Comparison of ENCODE assay signal across 33 cellular contexts in genomic region chr10:18073314-18073713, GRCh38.
DNase-seq lines count a peak whose midpoint lies in the region; ATAC-seq and TF ChIP-seq lines count a peak whose summit lies in the region.
"Had no signal": no experiment of that assay in that cellular context is flagged by ENCODE, and none has a peak within 500 bp of the region (broad histone marks: within the 10 kb centered on the region; RNA-seq: fewer than 3 reads in every experiment).

No MANE protein-coding gene starts in this region.

- BruUV-seq in A673 (replicated peaks; lab: Mats Ljungman, UMichigan) = no TSS peak

- peak in 1 of 2 donors; percentile 59 for DNase-seq in cardiac muscle cell (ENCODE audit: low read depth in 1 of 2, low spot score in 1 of 2)
- no peak for DNase-seq in Right ventricle myocardium inferior (ENCODE audit: missing footprints)
- DNase-seq in left ventricle myocardium superior = no peak
- no peak for DNase-seq in Right ventricle myocardium superior
- DNase-seq in stimulated activated naive B cell treated with anti-CD40 and anti-IgM and Interleukin-4, amounts not matched to agents 10 μg/mL and 1 μg/mL and 100 μg/mL, for 72 hours = no peak
- DNase-seq in A673 (ENCODE audit: low spot score) = no peak
- DNase-seq: 8988T; ACHN; AML-193; BE2C; C1 segment of cervical spinal cord; Caco-2; Calu3; CD4-positive, alpha-beta memory T cell; CD4-positive, alpha-beta T cell; CD4-positive, CD25-positive, alpha-beta regulatory T cell; CD8-positive, alpha-beta memory T cell; CD8-positive, alpha-beta T cell; COR-L47; DMS 273 treated with DMSO at 0.1 percent for 48 hours; DMS153; DMS53; DMS79; DMS79 treated with DMSO at 0.1 percent for 48 hours; DND-41; EL had no signal

- H3K27ac ChIP-seq in cardiac muscle cell (peak overlapping the region; percentile 91), A673 (ENCODE audit: low read depth, low read length, poor library complexity, severe bottlenecking) (no peak overlapping the region)
- H3K27ac ChIP-seq: 22Rv1; A549; BLaER1; BLaER1 treated with 17β-estradiol and CSF1 and Interleukin-3, amounts not matched to agents 10 nM and 100 nM; C4-2B had no signal

- peaks cover 6 to 17% of the 10 kb centered on the region in 2 donors for H3K27me3 Mint-ChIP-seq in stimulated activated naive B cell treated with anti-CD40 and anti-IgM and Interleukin-4, amounts not matched to agents 10 μg/mL and 1 μg/mL and 100 μg/mL, for 72 hours
- H3K27me3 Mint-ChIP-seq: B cell had no signal

- TF ChIP-seq CTCF in cardiac muscle cell (IDR thresholded peaks at IDR 0.05; ENCODE audit: low read depth, low read length) (no peak), A673 (conservative IDR thresholded peaks at IDR 0.05; ENCODE audit: low read depth, low read length) (no peak)

- ATAC-seq in Right ventricle myocardium inferior = no peak
- peak; percentile 38 for ATAC-seq in left ventricle myocardium superior
- no peak for ATAC-seq in Right ventricle myocardium superior (ENCODE audit: poor library complexity)
- ATAC-seq in stimulated activated naive B cell treated with anti-CD40 and anti-IgM and Interleukin-4, amounts not matched to agents 10 μg/mL and 1 μg/mL and 100 μg/mL, for 72 hours (replicated peaks) = no peak
- ATAC-seq: A549; CD8-positive, alpha-beta T cell had no signal

- POLR2A ChIA-PET in A673 (lab: Charles Lee; ENCODE audit: low non-redundant PET) = interaction anchor here (0.6 to 1.0 kb wide), 2 partner anchors 23 to 1501 kb away, joined by 5 to 6 read pairs; no protein-coding TSS in a partner anchor

- H3K36me3 Mint-ChIP-seq in stimulated activated naive B cell treated with anti-CD40 and anti-IgM and Interleukin-4, amounts not matched to agents 10 μg/mL and 1 μg/mL and 100 μg/mL, for 72 hours = no peaks in the 10 kb centered on the region
- H3K36me3 Mint-ChIP-seq: CD14-positive monocyte; CD4-positive, alpha-beta memory T cell; CD4-positive, CD25-positive, alpha-beta regulatory T cell; CD8-positive, alpha-beta memory T cell; CD8-positive, alpha-beta T cell had no signal

- H3K4me3 ChIP-seq in cardiac muscle cell = no peak overlapping the region
- H3K4me3 ChIP-seq in A673 (ENCODE audit: low read depth, low read length, poor library complexity, severe bottlenecking) = no peak overlapping the region
- H3K4me3 ChIP-seq: A549; BLaER1; BLaER1 treated with 17β-estradiol and CSF1 and Interleukin-3, amounts not matched to agents 10 nM and 100 nM had no signal

- intact Hi-C loops in Right ventricle myocardium inferior (cut with DNase I) (no loop called here), left ventricle myocardium superior (cut with micrococcal nuclease) (no loop called here), Right ventricle myocardium superior (cut with DNase I) (no loop called here), A673 (cut with micrococcal nuclease; ENCODE audit: unreplicated experiment) (no loop called here)

- CTCF ChIA-PET in A673 (lab: Charles Lee) = no interaction called here

- no peaks in the 10 kb centered on the region for H3K4me1 Mint-ChIP-seq in stimulated activated naive B cell treated with anti-CD40 and anti-IgM and Interleukin-4, amounts not matched to agents 10 μg/mL and 1 μg/mL and 100 μg/mL, for 72 hours
- H3K4me1 Mint-ChIP-seq: B cell; CD14-positive monocyte; CD4-positive, alpha-beta memory T cell; CD4-positive, CD25-positive, alpha-beta regulatory T cell; CD8-positive, alpha-beta memory T cell had no signal

- no peak overlapping the region for H3K4me3 Mint-ChIP-seq in stimulated activated naive B cell treated with anti-CD40 and anti-IgM and Interleukin-4, amounts not matched to agents 10 μg/mL and 1 μg/mL and 100 μg/mL, for 72 hours
- H3K4me3 Mint-ChIP-seq: B cell; CD14-positive monocyte; CD4-positive, alpha-beta memory T cell; CD4-positive, alpha-beta T cell; CD4-positive, CD25-positive, alpha-beta regulatory T cell; CD8-positive, alpha-beta memory T cell; CD8-positive, alpha-beta T cell had no signal

- H3K27me3 ChIP-seq in cardiac muscle cell (no peaks in the 10 kb centered on the region), A673 (replicated peaks; ENCODE audit: insufficient read depth, low read depth, low read length, poor library complexity) (no peaks in the 10 kb centered on the region)
- H3K27me3 ChIP-seq: BLaER1; BLaER1 treated with 17β-estradiol and CSF1 and Interleukin-3, amounts not matched to agents 10 nM and 100 nM had no signal

- H3K27ac Mint-ChIP-seq in stimulated activated naive B cell treated with anti-CD40 and anti-IgM and Interleukin-4, amounts not matched to agents 10 μg/mL and 1 μg/mL and 100 μg/mL, for 72 hours = peak overlapping the region; percentile 16
- H3K27ac Mint-ChIP-seq: B cell; CD14-positive monocyte; CD4-positive, alpha-beta memory T cell; CD4-positive, alpha-beta T cell; CD4-positive, CD25-positive, alpha-beta regulatory T cell; CD8-positive, alpha-beta memory T cell; CD8-positive, alpha-beta T cell had no signal

- peaks cover 0 to 3% of the 10 kb centered on the region in 2 donors for H3K9me3 Mint-ChIP-seq in stimulated activated naive B cell treated with anti-CD40 and anti-IgM and Interleukin-4, amounts not matched to agents 10 μg/mL and 1 μg/mL and 100 μg/mL, for 72 hours
- H3K9me3 Mint-ChIP-seq: CD4-positive, alpha-beta T cell; CD8-positive, alpha-beta T cell had no signal

- H3K4me1 ChIP-seq in cardiac muscle cell (ENCODE audit: low read depth) (peaks cover 33% of the 10 kb centered on the region), A673 (ENCODE audit: insufficient read depth, low read length, poor library complexity, severe bottlenecking) (peaks cover 9% of the 10 kb centered on the region)
- H3K4me1 ChIP-seq: A549; BE2C; BLaER1; BLaER1 treated with 17β-estradiol and CSF1 and Interleukin-3, amounts not matched to agents 10 nM and 100 nM; Caco-2 had no signal

- H3K9me3 ChIP-seq in cardiac muscle cell (ENCODE audit: low read depth) (no peaks in the 10 kb centered on the region), A673 (ENCODE audit: low read depth, low read length, poor library complexity, severe bottlenecking) (no peaks in the 10 kb centered on the region)
- H3K9me3 ChIP-seq: A549, BE2C, BLaER1, Caco-2 had no signal

- H3K36me3 ChIP-seq in cardiac muscle cell (no peaks in the 10 kb centered on the region), A673 (ENCODE audit: insufficient read depth, low read length, poor library complexity, severe bottlenecking) (no peaks in the 10 kb centered on the region)
- H3K36me3 ChIP-seq: BE2C; BLaER1; BLaER1 treated with 17β-estradiol and CSF1 and Interleukin-3, amounts not matched to agents 10 nM and 100 nM had no signal
